18 cellular contexts compared by ENCODE assay signal in the genomic region with DNA sequence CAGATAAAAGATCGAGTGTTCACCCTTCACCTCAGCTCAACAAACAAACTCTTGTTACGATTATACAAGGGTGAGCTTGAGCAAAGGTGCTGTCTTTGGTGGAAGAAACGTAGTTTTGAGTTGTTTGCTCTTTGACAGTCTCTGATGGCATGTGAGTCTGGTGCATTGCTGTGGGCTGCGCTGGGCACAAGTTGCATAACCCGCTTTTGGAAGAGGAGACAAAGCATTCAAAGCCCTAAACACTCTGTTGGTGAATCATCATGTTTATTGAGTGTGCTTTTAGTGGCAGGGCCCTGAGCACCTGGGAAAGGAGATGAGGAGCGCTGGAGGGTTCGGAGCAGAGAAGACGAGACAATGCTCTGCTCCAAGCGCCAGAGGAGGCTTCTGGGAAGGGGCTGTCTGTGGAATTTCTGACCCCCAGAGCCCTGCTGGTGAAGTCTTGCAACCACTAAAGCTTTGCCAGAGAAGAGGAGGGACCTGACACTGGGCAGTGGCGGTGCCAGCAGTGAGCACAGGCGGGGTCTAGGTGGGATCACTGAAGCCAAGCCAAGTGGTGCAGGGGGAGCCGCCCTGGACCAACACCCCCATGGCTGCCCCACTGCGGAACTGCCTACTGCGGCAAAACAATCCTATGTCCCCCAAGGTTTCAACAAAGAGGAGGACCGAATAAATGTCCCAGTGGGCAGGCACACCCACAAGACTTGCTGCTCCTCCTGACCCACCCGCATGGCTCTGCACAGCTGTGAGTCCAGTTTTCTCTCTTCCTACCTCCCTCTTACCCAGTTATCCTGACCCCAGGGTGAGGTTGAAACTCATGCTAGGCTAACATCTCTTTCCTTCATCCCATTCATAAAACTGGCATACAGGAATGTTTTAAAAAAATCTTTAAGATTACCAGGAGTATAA.
DNase-seq lines count a peak whose midpoint lies in the region; ATAC-seq and TF ChIP-seq lines count a peak whose summit lies in the region.
"Had no signal": no experiment of that assay in that cellular context is flagged by ENCODE, and none has a peak within 500 bp of the region (broad histone marks: within the 10 kb centered on the region; RNA-seq: fewer than 3 reads in every experiment).

No MANE protein-coding gene starts in this region.

- intact Hi-C loops in PC-3 (cut with micrococcal nuclease) (loop anchor here (5.0 to 10.0 kb wide), 2 partner anchors 62 to 204 kb away; a partner anchor contains a TSS), posterior vena cava (cut with DNase I) (no loop called here), ovary (cut with DNase I) (no loop called here)

- H3K4me3 ChIP-seq in PC-3 (ENCODE audit: low read length) (peak overlapping the region; percentile 23; the same call in 1 of the 2 replicates), ovary (no peak overlapping the region)
- H3K4me3 ChIP-seq: gastroesophageal sphincter had no signal

- TF ChIP-seq CTCF in PC-3 (conservative IDR thresholded peaks at IDR 0.05; ENCODE audit: low read depth, low read length) = no peak
- no peak for TF ChIP-seq CTCF in endothelial cell (IDR thresholded peaks at IDR 0.05; ENCODE audit: unreplicated experiment)
- TF ChIP-seq CTCF in ovary (IDR thresholded peaks at IDR 0.05) = no peak

- peaks cover 4% of the 10 kb centered on the region for H3K4me1 Mint-ChIP-seq in endothelial cell (ENCODE audit: unreplicated experiment)
- H3K4me1 Mint-ChIP-seq: IgD-negative memory B cell had no signal

- 0 out of 2 replicates have a peak, but pooled peaks cover 4% of the 10 kb centered on the region for H3K9me3 ChIP-seq in PC-3 (ENCODE audit: low read length)
- no peaks in the 10 kb centered on the region for H3K9me3 ChIP-seq in ovary
- H3K9me3 ChIP-seq: gastroesophageal sphincter had no signal

- DNase-seq in H4 (ENCODE audit: low spot score) (peak; percentile 32), PC-3 (peak; percentile 97), endothelial cell (ENCODE audit: low spot score) (no peak), posterior vena cava (ENCODE audit: low spot score) (peak; percentile 73), ovary (no peak), left lobe of liver (ENCODE audit: low spot score) (no peak), NCI-H2081 treated with DMSO at 0.1 percent for 48 hours (lab: John Stamatoyannopoulos, UW) (no peak)
- DNase-seq in NK-92 treated with Interleukin-12 subunit alpha and Interleukin-12 subunit beta, amount 100 ng/mL, for 24 hours (lab: John Stamatoyannopoulos, UW) = no peak
- DNase-seq: activated CD4-positive, alpha-beta T cell treated with anti-CD3 and anti-CD28 coated beads, Interleukin-2, amount 50 U/mL, for 1 hour; activated naive CD4-positive, alpha-beta T cell; anterior cingulate cortex; HCEC 1CT; NCI-H1092; NCI-H510A treated with DMSO at 0.1 percent for 48 hours; stimulated activated CD4-positive, alpha-beta T cell treated with anti-CD3 and anti-CD28 coated beads, Interleukin-4, amount 100 ng/mL, for 1 hour had no signal

- H4K20me1 ChIP-seq in PC-3 (ENCODE audit: low read length) = no peaks in the 10 kb centered on the region

- H3K27ac ChIP-seq in PC-3 (ENCODE audit: low read length) = peak overlapping the region; percentile 98
- no peak overlapping the region for H3K27ac ChIP-seq in ovary
- H3K27ac ChIP-seq: gastroesophageal sphincter, parathyroid adenoma had no signal

- H3K9me3 Mint-ChIP-seq in endothelial cell (ENCODE audit: unreplicated experiment) = no peaks in the 10 kb centered on the region

- peak overlapping the region; percentile 65 for H3K4me3 Mint-ChIP-seq in endothelial cell (ENCODE audit: unreplicated experiment)
- H3K4me3 Mint-ChIP-seq: IgD-negative memory B cell had no signal

- peaks cover 31% of the 10 kb centered on the region for H3K36me3 Mint-ChIP-seq in endothelial cell (ENCODE audit: low read depth, unreplicated experiment)
- H3K36me3 Mint-ChIP-seq: IgD-negative memory B cell had no signal

- peak overlapping the region; percentile 87 for H3K9ac ChIP-seq in PC-3 (ENCODE audit: low read length)
- H3K9ac ChIP-seq: parathyroid adenoma had no signal

- H3K36me3 ChIP-seq in PC-3 (ENCODE audit: low read depth, low read length) (peaks cover 5% of the 10 kb centered on the region; the same call in 1 of the 2 replicates), ovary (no peaks in the 10 kb centered on the region)
- H3K36me3 ChIP-seq: gastroesophageal sphincter had no signal

- no peaks in the 10 kb centered on the region for H3K79me2 ChIP-seq in PC-3 (ENCODE audit: low read length)
- H3K79me2 ChIP-seq: parathyroid adenoma had no signal

- TF ChIP-seq EP300 in ovary (IDR thresholded peaks at IDR 0.05) = no peak

- BruUV-seq in PC-3 (replicated peaks; lab: Mats Ljungman, UMichigan) = no TSS peak

- peaks cover 10% of the 10 kb centered on the region for H3F3A ChIP-seq in PC-3 (ENCODE audit: low read length, unreplicated experiment)

- TF ChIP-seq POLR2A in ovary (IDR thresholded peaks at IDR 0.05) = no peak

- H3K9me2 ChIP-seq in PC-3 (replicated peaks; ENCODE audit: low read length) = no peaks in the 10 kb centered on the region

- H2AFZ ChIP-seq in PC-3 (ENCODE audit: low read length) = no peak overlapping the region
- H2AFZ ChIP-seq: parathyroid adenoma had no signal

- WGBS in ovary, 3 donors = 88 to 89% (median 89%) methylated on average over 16 of the region's 16 CpGs

- H3K4me1 ChIP-seq in PC-3 (ENCODE audit: insufficient read depth, low read length) (peaks cover 67% of the 10 kb centered on the region), ovary (ENCODE audit: insufficient read depth) (no peaks in the 10 kb centered on the region)
- H3K4me1 ChIP-seq: gastroesophageal sphincter, parathyroid adenoma had no signal

- H3K27me3 ChIP-seq in PC-3 (ENCODE audit: low read length) (no peaks in the 10 kb centered on the region), ovary (no peaks in the 10 kb centered on the region)

- peaks cover 14% of the 10 kb centered on the region for H3K27me3 Mint-ChIP-seq in endothelial cell (ENCODE audit: unreplicated experiment)

- peak; percentile 73 for ATAC-seq in PC-3
- ATAC-seq in left lobe of liver = no peak
- ATAC-seq: gastroesophageal sphincter had no signal

- POLR2A ChIA-PET in PC-3 (lab: Charles Lee; ENCODE audit: unreplicated experiment) = interaction anchor here (0.7 kb wide), 1 partner anchor 60 kb away, joined by 3 read pairs; no protein-coding TSS in a partner anchor

- CTCF ChIA-PET in PC-3 (lab: Charles Lee) = no interaction called here

- H3K4me2 ChIP-seq in PC-3 (ENCODE audit: low read length) = peak overlapping the region; percentile 71

- H3K27ac Mint-ChIP-seq in endothelial cell (ENCODE audit: unreplicated experiment) = no peak overlapping the region

Comparison
In these comparisons a context has a peak if more than half of its experiments do, and no peak if none do; other contexts are left out.
1. DNase-seq: peak in H4 (single experiment), PC-3 (single experiment) and posterior vena cava (single experiment); none in endothelial cell (single experiment), ovary (0 of 5), NK-92 treated with Interleukin-12 subunit alpha and Interleukin-12 subunit beta, amount 100 ng/mL, for 24 hours (single experiment), left lobe of liver (single experiment) and NCI-H2081 treated with DMSO at 0.1 percent for 48 hours (single experiment).